ENCODE assay signal across 22 cellular contexts in the genomic region with DNA sequence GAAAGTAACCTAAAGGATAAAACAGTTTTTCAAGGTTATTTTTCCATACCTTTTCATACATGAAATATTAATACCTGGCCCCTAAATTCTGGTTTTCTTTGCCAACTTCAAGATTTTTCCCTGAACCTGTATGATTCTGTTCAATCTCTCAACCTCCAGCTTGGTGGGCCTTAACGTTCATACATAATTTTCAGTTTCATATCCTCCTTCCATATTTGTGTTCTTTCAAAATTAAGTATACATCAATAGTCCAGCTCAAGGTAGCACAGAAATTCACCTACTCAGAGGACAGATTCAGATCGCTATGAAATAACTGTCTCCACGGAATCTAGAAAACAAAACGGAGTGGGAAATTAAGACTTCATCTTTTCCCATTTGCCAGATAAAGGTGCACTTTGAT.
"Had no signal": no experiment of that assay in that cellular context is flagged by ENCODE, and none has a peak within 500 bp of the region (broad histone marks: within the 10 kb centered on the region; RNA-seq: fewer than 3 reads in every experiment).

No MANE protein-coding gene starts in this region.

- H2AFZ ChIP-seq: hepatocyte had no signal

- H3K36me3 ChIP-seq: esophagus muscularis mucosa, gastroesophageal sphincter, heart left ventricle, left lung, lower lobe of right lung had no signal

- H3K4me1 ChIP-seq: esophagus muscularis mucosa, foreskin keratinocyte, gastroesophageal sphincter, heart left ventricle, left lung, lower lobe of right lung had no signal

- DNase-seq: dermis blood vessel endothelial cell; dorsolateral prefrontal cortex; effector CD4-positive, alpha-beta T cell; effector memory CD4-positive, alpha-beta T cell; foreskin keratinocyte; heart left ventricle; hypothalamus; immature natural killer cell; left cardiac atrium; left lung; left ventricle myocardium superior; lower lobe of right lung; mesendoderm; midbrain; naive thymus-derived CD4-positive, alpha-beta T cell had no signal

- H3K79me2 ChIP-seq: hepatocyte had no signal

- H3K9me3 ChIP-seq: esophagus muscularis mucosa, gastroesophageal sphincter, heart left ventricle, left lung, lower lobe of right lung had no signal

- H3K27ac ChIP-seq: coronary artery, dorsolateral prefrontal cortex, esophagus muscularis mucosa, foreskin keratinocyte, gastroesophageal sphincter, heart left ventricle, hepatocyte, left lung, lower lobe of right lung had no signal

- H3K4me3 ChIP-seq: coronary artery, dorsolateral prefrontal cortex, esophagus muscularis mucosa, gastroesophageal sphincter, heart left ventricle, hepatocyte, left lung, lower lobe of right lung had no signal

- H3K27me3 ChIP-seq: dorsolateral prefrontal cortex, esophagus muscularis mucosa, foreskin keratinocyte, gastroesophageal sphincter, heart left ventricle, hepatocyte, left lung had no signal

- H3K4me2 ChIP-seq: hepatocyte had no signal

- FAIRE-seq: endothelial cell of umbilical vein, frontal cortex, keratinocyte had no signal

- ATAC-seq: foreskin keratinocyte; gastroesophageal sphincter; heart left ventricle; left cardiac atrium; left lung; left ventricle myocardium superior; lower lobe of right lung; naive thymus-derived CD4-positive, alpha-beta T cell had no signal
